ENCODE assay signal across 2 cellular contexts in genomic region chr14:33932526-33933292, GRCh38.
A peak's percentile ranks its signal among the peaks of the same experiment; 100 is the strongest.
TF ChIP-seq lines count a peak whose summit lies in the region.

No MANE protein-coding gene starts in this region.

TF ChIP-seq in GM23338, 12 proteins besides CTCF, POLR2A, EP300 and RAD21 (continued from another document):
- no peak for TF ChIP-seq REST (IDR thresholded peaks at IDR 0.05; ENCODE audit: unreplicated experiment)

TF ChIP-seq in K562, 482 proteins besides CTCF, POLR2A, EP300 and RAD21:
- TF ChIP-seq TRIM25 (IDR thresholded peaks at IDR 0.05; ENCODE audit: borderline replicate concordance) (no peak), PHF8 (IDR thresholded peaks at IDR 0.05; ENCODE audit: borderline replicate concordance, low read length) (no peak), MECOM (CRISPR knock-in tag; IDR thresholded peaks at IDR 0.05) (no peak), FOXP4 (CRISPR knock-in tag; IDR thresholded peaks at IDR 0.05; ENCODE audit: borderline replicate concordance) (no peak), SP2 (IDR thresholded peaks at IDR 0.05; ENCODE audit: extremely low read depth, low read depth, low read length, poor library complexity, severe bottlenecking) (no peak), ID3 (CRISPR knock-in tag; IDR thresholded peaks at IDR 0.05) (no peak), ID3 (tag; IDR thresholded peaks at IDR 0.05) (peak; percentile 74; the same call in 1 of the 2 replicates)
